ENCODE assay signal across 25 cellular contexts in genomic region chr1:187053876-187054275, GRCh38.
"Had no signal": no experiment of that assay in that cellular context is flagged by ENCODE, and none has a peak within 500 bp of the region (broad histone marks: within the 10 kb centered on the region; RNA-seq: fewer than 3 reads in every experiment).

No MANE protein-coding gene starts in this region.

- H3K4me1 ChIP-seq: foreskin keratinocyte, right atrium auricular region, spleen, vagina had no signal

- H3K27me3 ChIP-seq: brain microvascular endothelial cell, foreskin keratinocyte, neutrophil, ovary, right atrium auricular region, spleen, vagina had no signal

- H3K4me3 ChIP-seq: ovary, prostate gland, right atrium auricular region, spleen, thoracic aorta, vagina had no signal

- DNase-seq: activated B cell treated with CpG ODN at 0.5 μM for 24 hours; activated CD4-positive, alpha-beta T cell treated with anti-CD3 and anti-CD28 coated beads for 36 hours; activated CD4-positive, alpha-beta T cell treated with anti-CD3 and anti-CD28 coated beads, Interleukin-2, amount 50 U/mL, for 4 hours; activated CD8-positive, alpha-beta memory T cell treated with anti-CD3 and anti-CD28 coated beads for 24 hours; activated CD8-positive, alpha-beta memory T cell treated with anti-CD3 and anti-CD28 coated beads, Interleukin-2, amount 50 U/mL, for 4 hours; activated T-cell treated with anti-CD3 and anti-CD28 coated beads, Interleukin-2, amount 50 U/mL, for 24 hours; aorta; brain microvascular endothelial cell; caudate nucleus; effector CD4-positive, alpha-beta T cell; foreskin keratinocyte; left ventricle myocardium superior; mammary epithelial cell; ovary; spleen; stimulated activated CD4-positive, alpha-beta T cell treated with anti-CD3 and anti-CD28 coated beads, Interleukin-4, amount 100 ng/mL, for 1 hour; stimulated activated naive CD4-positive, alpha-beta T cell treated with Interleukin-2 at 50 U/mL for 16 hours had no signal

- H3K9me3 ChIP-seq: neutrophil, ovary, prostate gland, right atrium auricular region, spleen, thoracic aorta, vagina had no signal

- H3K36me3 ChIP-seq: brain microvascular endothelial cell, neutrophil, ovary, prostate gland, right atrium auricular region, spleen, thoracic aorta, vagina had no signal

- H3K27ac ChIP-seq: brain microvascular endothelial cell, foreskin keratinocyte, neutrophil, ovary, prostate gland, right atrium auricular region, spleen, thoracic aorta, vagina had no signal

- ATAC-seq: activated CD4-positive, alpha-beta T cell treated with anti-CD3 and anti-CD28 coated beads for 36 hours; activated naive CD4-positive, alpha-beta T cell treated with anti-CD3 and anti-CD28 coated beads, Interleukin-2, amount 50 U/mL, for 72 hours; activated T-helper 17 cell treated with anti-CD3 and anti-CD28 coated beads, Interleukin-2, amount 50 U/mL, for 72 hours; foreskin keratinocyte; left ventricle myocardium superior; natural killer cell treated with Interleukin-12 subunit alpha and Interleukin-12 subunit beta and Interleukin-15 and Interleukin-18, amount 100 ng/mL, for 72 hours had no signal
